Comparison of ENCODE assay signal across 8 cellular contexts in genomic region chr6:169654590-169655391, GRCh38.
DNase-seq lines count a peak whose midpoint lies in the region; ATAC-seq and TF ChIP-seq lines count a peak whose summit lies in the region.

No MANE protein-coding gene starts in this region.

- TF ChIP-seq CTCF in 22Rv1 (IDR thresholded peaks at IDR 0.05) (peak; percentile 27), astrocyte of the spinal cord (IDR thresholded peaks at IDR 0.05; ENCODE audit: low read depth, low read length) (peak; percentile 45)

- H3K36me3 Mint-ChIP-seq in T-helper 2 cell treated with Interferon-gamma antibody and Interleukin-4, amounts not matched to agents 5 μg/mL and 100 μg/mL, for 36 hours (ENCODE audit: low read depth), result peaks cover 2% of the 10 kb centered on the region

- DNase-seq in T-helper 2 cell treated with Interferon-gamma antibody and Interleukin-4, amounts not matched to agents 5 μg/mL and 100 μg/mL, for 36 hours (ENCODE audit: low spot score), result peak; percentile 63
- DNase-seq in astrocyte of the spinal cord (ENCODE audit: low read depth, low spot score) (peak; percentile 83), NCI-H128 (lab: John Stamatoyannopoulos, UW; ENCODE audit: unreplicated experiment) (no peak)
- DNase-seq in stimulated activated CD4-positive, alpha-beta T cell treated with anti-CD3 and anti-CD28 coated beads, Interleukin-12 subunit alpha, Interleukin-12 subunit beta, amount 100 ng/mL, for 4 hours, result peak; percentile 54

- H3K27ac ChIP-seq in 22Rv1, result peak overlapping the region; percentile 37; the same call in 1 of the 2 replicates

- no peaks in the 10 kb centered on the region for H3K9me3 Mint-ChIP-seq in T-helper 2 cell treated with Interferon-gamma antibody and Interleukin-4, amounts not matched to agents 5 μg/mL and 100 μg/mL, for 36 hours

- H3K4me3 ChIP-seq in astrocyte of the spinal cord (ENCODE audit: low read depth, low read length), result peak overlapping the region; percentile 50
- H3K4me3 ChIP-seq in iPS-11a (ENCODE audit: low read depth, low read length), result peak overlapping the region; percentile 14

- H3K27ac Mint-ChIP-seq in T-helper 2 cell treated with Interferon-gamma antibody and Interleukin-4, amounts not matched to agents 5 μg/mL and 100 μg/mL, for 36 hours, result peak overlapping the region; percentile 85

- H3K27me3 Mint-ChIP-seq in T-helper 2 cell treated with Interferon-gamma antibody and Interleukin-4, amounts not matched to agents 5 μg/mL and 100 μg/mL, for 36 hours (ENCODE audit: low read depth), result no peaks in the 10 kb centered on the region

- in situ Hi-C loops in astrocyte of the spinal cord (cut with HindIII; ENCODE audit: low sequenced_read_pairs), result no loop called here

- peaks cover 4% of the 10 kb centered on the region for H3K4me1 Mint-ChIP-seq in T-helper 2 cell treated with Interferon-gamma antibody and Interleukin-4, amounts not matched to agents 5 μg/mL and 100 μg/mL, for 36 hours (ENCODE audit: low read depth)

- H3K4me3 Mint-ChIP-seq in T-helper 2 cell treated with Interferon-gamma antibody and Interleukin-4, amounts not matched to agents 5 μg/mL and 100 μg/mL, for 36 hours, result peak overlapping the region; percentile 90

- ATAC-seq in GM18861 (IDR thresholded peaks at IDR 0.05; ENCODE audit: unreplicated experiment) (peak; percentile 61), HG03196 (IDR thresholded peaks at IDR 0.05; ENCODE audit: unreplicated experiment) (peak; percentile 75)
